18 cellular contexts compared by ENCODE assay signal in the genomic region with DNA sequence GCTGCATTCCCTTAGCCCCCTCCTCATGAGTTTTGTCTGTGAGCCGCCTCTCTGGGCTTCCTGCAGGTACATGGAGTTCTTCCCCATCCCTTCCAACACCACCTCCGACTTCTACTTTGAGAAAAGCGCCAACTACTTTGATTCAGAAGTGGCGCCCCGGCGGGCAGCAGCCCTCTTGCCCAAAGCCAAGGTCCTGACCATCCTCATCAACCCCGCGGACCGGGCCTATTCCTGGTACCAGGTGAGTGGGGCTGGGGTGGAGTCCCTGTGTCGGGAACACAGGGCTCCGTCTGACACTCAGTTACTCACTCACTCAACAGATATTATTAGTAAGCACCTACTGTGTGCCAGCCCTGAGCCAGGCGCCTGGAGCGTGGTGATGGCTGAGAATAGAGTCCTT.
"Had no signal": no experiment of that assay in that cellular context is flagged by ENCODE, and none has a peak within 500 bp of the region (broad histone marks: within the 10 kb centered on the region; RNA-seq: fewer than 3 reads in every experiment).

No MANE protein-coding gene starts in this region.

- FAIRE-seq: frontal cortex, islet of Langerhans, pancreas had no signal

- H3K4me3 Mint-ChIP-seq: activated T-cell treated with anti-CD3 and anti-CD28 coated beads, Interleukin-2, amount 50 U/mL, for 24 hours; dendritic cell treated with granulocyte-macrophage colony-stimulating factor and Interleukin-4, amounts not matched to agents 40 ng/mL and 50 ng/mL, for 4 days; nephron; type B pancreatic cell had no signal

- DNase-seq: activated gamma-delta T cell, amniotic stem cell had no signal

- H3K9me3 Mint-ChIP-seq: activated T-cell treated with anti-CD3 and anti-CD28 coated beads, Interleukin-2, amount 50 U/mL, for 24 hours; dendritic cell treated with granulocyte-macrophage colony-stimulating factor and Interleukin-4, amounts not matched to agents 40 ng/mL and 50 ng/mL, for 4 days; nephron; type B pancreatic cell had no signal

- H3K27ac ChIP-seq: esophagus muscularis mucosa, left lung, neutrophil, pancreas, prostate gland, testis, vagina had no signal

- H3K27me3 ChIP-seq: breast epithelium, esophagus muscularis mucosa, left lung, neutrophil, pancreas, testis, vagina had no signal

- H3K4me3 ChIP-seq: breast epithelium, esophagus muscularis mucosa, left lung, lung, mucosa of descending colon, pancreas, prostate gland, testis, vagina had no signal

- H3K27ac Mint-ChIP-seq: activated T-cell treated with anti-CD3 and anti-CD28 coated beads, Interleukin-2, amount 50 U/mL, for 24 hours; dendritic cell treated with granulocyte-macrophage colony-stimulating factor and Interleukin-4, amounts not matched to agents 40 ng/mL and 50 ng/mL, for 4 days; nephron; type B pancreatic cell had no signal

- H3K4me1 ChIP-seq: breast epithelium, pancreas had no signal

- H3K9me3 ChIP-seq: breast epithelium, esophagus muscularis mucosa, left lung, mucosa of descending colon, pancreas, prostate gland, testis, vagina had no signal

- H3K27me3 Mint-ChIP-seq: activated T-cell treated with anti-CD3 and anti-CD28 coated beads, Interleukin-2, amount 50 U/mL, for 24 hours; dendritic cell treated with granulocyte-macrophage colony-stimulating factor and Interleukin-4, amounts not matched to agents 40 ng/mL and 50 ng/mL, for 4 days; type B pancreatic cell had no signal

- H3K4me1 Mint-ChIP-seq: nephron had no signal
